Comparison of ENCODE assay signal across 19 cellular contexts in genomic region chr5:156411957-156412356, GRCh38.
A peak's percentile ranks its signal among the peaks of the same experiment; 100 is the strongest.
DNase-seq lines count a peak whose midpoint lies in the region; ATAC-seq, FAIRE-seq and TF ChIP-seq lines count a peak whose summit lies in the region.
"Had no signal": no experiment of that assay in that cellular context is flagged by ENCODE, and none has a peak within 500 bp of the region (broad histone marks: within the 10 kb centered on the region; RNA-seq: fewer than 3 reads in every experiment).

No MANE protein-coding gene starts in this region.

- no peak for TF ChIP-seq POLR2A in HepG2 (IDR thresholded peaks at IDR 0.05; ENCODE audit: insufficient read depth in 1 of 2, low read depth in 2 of 2, low read length in 2 of 2)
- no peak for TF ChIP-seq POLR2A in thyroid gland (IDR thresholded peaks at IDR 0.05)

- in situ Hi-C loops in HepG2 (cut with HindIII; ENCODE audit: extremely low pct_ligation_motif_present, low pct_unique_long_range_greater_than_20kb): no loop called here

- intact Hi-C loops in HepG2 (cut with micrococcal nuclease; ENCODE audit: unreplicated experiment): no loop called here
- intact Hi-C loops in thyroid gland (cut with DNase I): no loop called here

- TF ChIP-seq CTCF in liver (IDR thresholded peaks at IDR 0.05; ENCODE audit: low read depth, low read length, missing input control): no peak
- TF ChIP-seq CTCF in HepG2 (CRISPR knock-in tag; IDR thresholded peaks at IDR 0.05): no peak
- no peak for TF ChIP-seq CTCF in hepatocyte (IDR thresholded peaks at IDR 0.05; ENCODE audit: poor library complexity)
- no peak for TF ChIP-seq CTCF in thyroid gland (IDR thresholded peaks at IDR 0.05)

- H3K4me3 ChIP-seq in liver (ENCODE audit: low read depth in 1 of 3, low read length in 3 of 3) (no peak overlapping the region), HepG2 (replicated peaks in 1 of 3; ENCODE audit: insufficient read depth in 1 of 3, low read depth in 2 of 3, low read length in 3 of 3) (no peak overlapping the region), hepatocyte (no peak overlapping the region), rectal smooth muscle tissue (ENCODE audit: low read length) (no peak overlapping the region), thyroid gland (replicated peaks in 1 of 3) (no peak overlapping the region), MG63 (no peak overlapping the region)
- H3K4me3 ChIP-seq: K562 had no signal

- POLR2A ChIA-PET in HepG2 (lab: Yijun Ruan, JAX): no interaction called here

- DNase-seq in HepG2 (ENCODE audit: low spot score) (no peak), hepatocyte (ENCODE audit: low spot score) (no peak), amniotic stem cell (lab: John Stamatoyannopoulos, UW) (no peak), thyroid gland (no peak), MG63 (no peak)
- DNase-seq: AML-193; DMS79; GOT3; NCI-H1105 treated with DMSO at 0.1 percent for 48 hours; NCI-H1694; NK-92 treated with Interleukin-12 subunit alpha and Interleukin-12 subunit beta, amount 100 ng/mL, for 24 hours; SHP77 had no signal

- H3K9ac ChIP-seq in liver (ENCODE audit: low read depth in 1 of 2, low read length in 2 of 2) (no peak overlapping the region), HepG2 (ENCODE audit: insufficient read depth, low read depth, low read length) (no peak overlapping the region), rectal smooth muscle tissue (ENCODE audit: low read length) (no peak overlapping the region)

- H3K4me1 ChIP-seq in liver (ENCODE audit: control insufficient read depth in 4 of 4, insufficient read depth in 4 of 4, low read length in 3 of 4) (no peaks in the 10 kb centered on the region), HepG2 (ENCODE audit: insufficient read depth, low read length) (no peaks in the 10 kb centered on the region), hepatocyte (ENCODE audit: insufficient read depth) (peaks cover 15% of the 10 kb centered on the region), rectal smooth muscle tissue (ENCODE audit: control insufficient read depth, insufficient read depth, low read length) (peaks cover 15% of the 10 kb centered on the region), thyroid gland (peaks cover 0 to 11% of the 10 kb centered on the region in 2 donors)

- BruUV-seq in HepG2 (replicated peaks; lab: Mats Ljungman, UMichigan): no TSS peak

- no peaks in the 10 kb centered on the region for H3K79me2 ChIP-seq in HepG2 (ENCODE audit: insufficient read depth, low read length)
- no peaks in the 10 kb centered on the region for H3K79me2 ChIP-seq in hepatocyte

- H3K4me2 ChIP-seq in HepG2 (ENCODE audit: low read depth, low read length) (no peak overlapping the region), hepatocyte (no peak overlapping the region)

- no peaks in the 10 kb centered on the region for H3K9me2 ChIP-seq in hepatocyte (replicated peaks; ENCODE audit: insufficient read depth)

- 44% methylated on average over 2 of the region's 2 CpGs for WGBS in liver
- 2% methylated on average over 2 of the region's 2 CpGs for WGBS in HepG2 (ENCODE audit: low lambda C conversion rate)
- WGBS in hepatocyte (ENCODE audit: low lambda C conversion rate, missing lambda C conversion rate): 95% methylated on average over 2 of the region's 2 CpGs
- 72 to 90% methylated on average over 2 of the region's 2 CpGs for WGBS in thyroid gland, 2 donors

- TF ChIP-seq EP300 in HepG2 (IDR thresholded peaks at IDR 0.05; ENCODE audit: low read depth in 2 of 2, low read length in 2 of 2) (no peak), HepG2 (CRISPR knock-in tag; IDR thresholded peaks at IDR 0.05; ENCODE audit: borderline replicate concordance) (no peak)

- H3K27me3 ChIP-seq in liver (ENCODE audit: control insufficient read depth in 4 of 4, insufficient read depth in 4 of 4, low read length in 3 of 4): no peaks in the 10 kb centered on the region
- H3K27me3 ChIP-seq in HepG2 (ENCODE audit: control insufficient read depth in 1 of 2, insufficient read depth in 2 of 2, low read length in 2 of 2): no peaks in the 10 kb centered on the region
- no peaks in the 10 kb centered on the region for H3K27me3 ChIP-seq in hepatocyte
- no peaks in the 10 kb centered on the region for H3K27me3 ChIP-seq in rectal smooth muscle tissue (ENCODE audit: control insufficient read depth, insufficient read depth, low read length)
- no peaks in the 10 kb centered on the region for H3K27me3 ChIP-seq in thyroid gland
- H3K27me3 ChIP-seq in MG63: no peaks in the 10 kb centered on the region

- H3K27ac ChIP-seq in liver (ENCODE audit: low read depth in 1 of 2, low read length in 2 of 2) (no peak overlapping the region), HepG2 (ENCODE audit: extremely low read length, insufficient read depth, low read length) (no peak overlapping the region), hepatocyte (peak overlapping the region; percentile 56), rectal smooth muscle tissue (ENCODE audit: low read depth, low read length) (peak overlapping the region; percentile 52), thyroid gland (no peak overlapping the region)
- H3K27ac ChIP-seq: C4-2B had no signal

- no peak overlapping the region for H2AFZ ChIP-seq in HepG2 (ENCODE audit: low read length)
- H2AFZ ChIP-seq in hepatocyte: no peak overlapping the region

- TF ChIP-seq RAD21 in liver (IDR thresholded peaks at IDR 0.05): peak; percentile 23 to 30
- no peak for TF ChIP-seq RAD21 in HepG2 (CRISPR knock-in tag; IDR thresholded peaks at IDR 0.05)

- FAIRE-seq in HepG2 (lab: Jason Lieb, UNC): no peak
- FAIRE-seq: GM12892, GM18507, K562 had no signal

- H3K9me3 ChIP-seq in liver (ENCODE audit: control insufficient read depth in 4 of 4, low read length in 3 of 4) (no peaks in the 10 kb centered on the region), HepG2 (ENCODE audit: low read length) (no peaks in the 10 kb centered on the region), hepatocyte (ENCODE audit: low read depth) (no peaks in the 10 kb centered on the region), thyroid gland (no peaks in the 10 kb centered on the region), MG63 (peaks cover 4% of the 10 kb centered on the region; the same call in 1 of the 2 replicates)

- CTCF ChIA-PET in HepG2 (lab: Yijun Ruan, JAX; ENCODE audit: low intra/inter-chr PET ratio, low total read pairs): no interaction called here

- H3K36me3 ChIP-seq in liver (ENCODE audit: control insufficient read depth in 4 of 4, insufficient read depth in 3 of 4, low read depth in 1 of 4, low read length in 3 of 4): no peaks in the 10 kb centered on the region
- H3K36me3 ChIP-seq in HepG2 (replicated peaks in 1 of 2; ENCODE audit: control insufficient read depth in 1 of 2, insufficient read depth in 2 of 2, low read length in 2 of 2): no peaks in the 10 kb centered on the region
- no peaks in the 10 kb centered on the region for H3K36me3 ChIP-seq in hepatocyte (replicated peaks; ENCODE audit: insufficient read depth, low read depth)
- no peaks in the 10 kb centered on the region for H3K36me3 ChIP-seq in rectal smooth muscle tissue (ENCODE audit: control insufficient read depth, insufficient read depth, low read length)
- no peaks in the 10 kb centered on the region for H3K36me3 ChIP-seq in thyroid gland
- no peaks in the 10 kb centered on the region for H3K36me3 ChIP-seq in MG63

- no peaks in the 10 kb centered on the region for H4K20me1 ChIP-seq in HepG2 (ENCODE audit: insufficient read depth, low read length)
- H4K20me1 ChIP-seq in hepatocyte (ENCODE audit: insufficient read depth, poor library complexity, severe bottlenecking): no peaks in the 10 kb centered on the region

- no peak for ATAC-seq in HepG2
- ATAC-seq: HCT116, K562 had no signal

TF ChIP-seq in liver, 16 proteins besides CTCF, POLR2A, EP300 and RAD21 (continues in another document):
- TF ChIP-seq FOXA2 (IDR thresholded peaks at IDR 0.05) (no peak), NR2F2 (IDR thresholded peaks at IDR 0.05) (no peak), SP1 (IDR thresholded peaks at IDR 0.05) (peak; percentile 70), RXRA (IDR thresholded peaks at IDR 0.05) (peak; percentile 52 to 64), FOXA1 (IDR thresholded peaks at IDR 0.05) (no peak), EGR1 (IDR thresholded peaks at IDR 0.05; ENCODE audit: low read depth in 2 of 2) (no peak), TAF1 (conservative IDR thresholded peaks at IDR 0.05) (no peak), YY1 (IDR thresholded peaks at IDR 0.05) (peak; percentile 36)

TF ChIP-seq in HepG2, 621 proteins besides CTCF, POLR2A, EP300 and RAD21:
- TF ChIP-seq TIGD3 (CRISPR knock-in tag; IDR thresholded peaks at IDR 0.05; ENCODE audit: borderline replicate concordance) (no peak), LRRFIP1 (CRISPR knock-in tag; conservative IDR thresholded peaks at IDR 0.05) (no peak), ZNF329 (CRISPR knock-in tag; IDR thresholded peaks at IDR 0.05; ENCODE audit: low read depth) (no peak), ZNF383 (CRISPR knock-in tag; IDR thresholded peaks at IDR 0.05; ENCODE audit: borderline replicate concordance) (no peak)

Comparison
In these comparisons a context has a peak if more than half of its experiments do, and no peak if none do; other contexts are left out.
1. H3K27ac ChIP-seq: peak in hepatocyte (single experiment) and rectal smooth muscle tissue (single experiment); none in liver (0 of 2), HepG2 (single experiment) and thyroid gland (0 of 3).